ENCODE assay signal across 13 cellular contexts in the genomic region with DNA sequence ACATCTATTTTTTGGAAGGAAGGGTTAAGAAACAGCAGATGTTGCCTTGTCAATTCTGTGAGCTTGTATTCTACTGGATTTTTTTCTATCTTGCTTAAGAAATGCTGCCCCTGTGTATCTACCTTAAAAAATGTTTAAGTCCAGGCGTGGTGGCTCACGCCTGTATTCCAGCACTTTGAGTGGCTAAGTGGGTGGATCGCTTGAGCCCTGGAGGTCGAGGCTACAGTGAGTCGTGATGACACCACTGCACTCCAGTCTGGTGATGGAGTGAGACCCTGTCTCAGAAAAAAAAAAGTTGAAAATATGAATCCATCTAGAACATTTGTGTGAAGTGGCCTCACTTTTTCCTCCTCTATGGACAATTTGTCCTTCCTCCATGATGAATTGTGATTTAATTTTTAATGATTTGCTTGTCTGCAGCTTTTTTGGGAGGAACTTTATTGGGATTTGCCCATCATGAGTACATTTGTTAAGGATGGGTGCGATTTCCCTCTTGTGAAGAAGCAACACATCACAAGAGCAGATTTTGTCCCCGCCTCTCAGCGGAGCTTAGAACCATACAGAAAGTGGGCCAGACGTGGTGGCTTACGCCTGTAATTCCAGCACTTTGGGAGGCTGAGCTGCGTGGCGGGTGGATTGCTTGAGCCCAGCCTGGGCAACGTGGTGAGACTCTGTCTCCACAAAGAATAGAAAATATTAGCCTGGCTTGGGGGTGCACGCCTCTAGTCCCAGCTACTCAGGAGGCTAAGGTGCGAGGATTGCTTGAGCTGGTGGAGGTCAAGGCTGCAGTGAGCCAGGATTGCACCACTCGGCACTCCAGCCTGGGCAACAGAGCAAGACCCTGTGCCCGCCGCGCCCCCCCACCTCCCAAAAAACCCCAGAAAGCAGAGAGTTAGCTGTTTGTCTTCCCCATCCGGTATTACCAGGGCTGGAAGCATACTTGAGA. TPM values are rescaled to one million over a fixed set of nuclear protein-coding genes. Genes with fewer than 3 reads are reported as not detected.
DNase-seq lines count a peak whose midpoint lies in the region; ATAC-seq, FAIRE-seq and TF ChIP-seq lines count a peak whose summit lies in the region.
"Had no signal": no experiment of that assay in that cellular context is flagged by ENCODE, and none has a peak within 500 bp of the region (broad histone marks: within the 10 kb centered on the region; RNA-seq: fewer than 3 reads in every experiment).

No MANE protein-coding gene starts in this region.

- TF ChIP-seq CTCF in GM23338 (conservative IDR thresholded peaks at IDR 0.05; ENCODE audit: low read depth in 2 of 2): no peak
- no peak for TF ChIP-seq CTCF in astrocyte (IDR thresholded peaks at IDR 0.05; ENCODE audit: insufficient read depth, low read depth, low read length)
- no peak for TF ChIP-seq CTCF in mesothelial cell of epicardium (IDR thresholded peaks at IDR 0.05; ENCODE audit: unreplicated experiment)

- peaks cover 50% of the 10 kb centered on the region for H3F3A ChIP-seq in GM23338 (replicated peaks; ENCODE audit: low read depth)

- H3K9me3 Mint-ChIP-seq in GM23338 (no peaks in the 10 kb centered on the region; the same call in 2 of the 3 replicates), astrocyte (ENCODE audit: unreplicated experiment) (no peaks in the 10 kb centered on the region), mesothelial cell of epicardium (no peaks in the 10 kb centered on the region)
- H3K9me3 Mint-ChIP-seq: activated naive CD8-positive, alpha-beta T cell treated with anti-CD3 and anti-CD28 coated beads, Interleukin-2, amount 10 ng/mL, durations not matched to agents 7 days and 5 days had no signal

- H3K9me2 ChIP-seq in GM23338 (ENCODE audit: insufficient read depth): no peaks in the 10 kb centered on the region

- no peak overlapping the region for H3K4me3 Mint-ChIP-seq in GM23338
- no peak overlapping the region for H3K4me3 Mint-ChIP-seq in astrocyte (ENCODE audit: unreplicated experiment)
- no peak overlapping the region for H3K4me3 Mint-ChIP-seq in mesothelial cell of epicardium
- H3K4me3 Mint-ChIP-seq: activated naive CD8-positive, alpha-beta T cell treated with anti-CD3 and anti-CD28 coated beads, Interleukin-2, amount 10 ng/mL, durations not matched to agents 7 days and 5 days had no signal

- H3K4me1 Mint-ChIP-seq in GM23338 (peaks cover 25% of the 10 kb centered on the region), astrocyte (ENCODE audit: low read depth, unreplicated experiment) (peaks cover 44% of the 10 kb centered on the region), mesothelial cell of epicardium (peaks cover 17% of the 10 kb centered on the region)

- no peak overlapping the region for H2AFZ ChIP-seq in GM23338
- no peak overlapping the region for H2AFZ ChIP-seq in astrocyte (ENCODE audit: low read depth, low read length)

- H3K27me3 ChIP-seq in GM23338 (ENCODE audit: insufficient read depth) (no peaks in the 10 kb centered on the region), astrocyte (ENCODE audit: insufficient read depth, low read length) (no peaks in the 10 kb centered on the region)
- H3K27me3 ChIP-seq: pancreas had no signal

- H3K9me3 ChIP-seq in astrocyte (ENCODE audit: insufficient read depth, low read depth, low read length): no peaks in the 10 kb centered on the region
- H3K9me3 ChIP-seq: pancreas had no signal

- peaks cover 15% of the 10 kb centered on the region for H3K36me3 ChIP-seq in GM23338 (ENCODE audit: insufficient read depth)
- H3K36me3 ChIP-seq in astrocyte (ENCODE audit: insufficient read depth, low read length): peaks cover 17% of the 10 kb centered on the region
- H3K36me3 ChIP-seq: pancreas had no signal

- no peak overlapping the region for H3K4me3 ChIP-seq in GM23338
- H3K4me3 ChIP-seq in astrocyte (ENCODE audit: insufficient read depth, low read depth, low read length): no peak overlapping the region
- H3K4me3 ChIP-seq: pancreas had no signal

- H3K4me1 ChIP-seq in GM23338 (ENCODE audit: insufficient read depth) (peaks cover 5% of the 10 kb centered on the region; the same call in 1 of the 2 replicates), astrocyte (ENCODE audit: insufficient read depth, low read length) (peaks cover 29% of the 10 kb centered on the region)
- H3K4me1 ChIP-seq: pancreas had no signal

- no peak for FAIRE-seq in astrocyte (lab: Jason Lieb, UNC)
- FAIRE-seq: pancreas, TTC549 had no signal

- H4K20me1 ChIP-seq in GM23338 (replicated peaks; ENCODE audit: insufficient read depth): peaks cover 60% of the 10 kb centered on the region
- peaks cover 86% of the 10 kb centered on the region for H4K20me1 ChIP-seq in astrocyte (ENCODE audit: insufficient read depth, low read length)

- H3K36me3 Mint-ChIP-seq in GM23338 (ENCODE audit: low read depth): peaks cover 63% of the 10 kb centered on the region
- peaks cover 7% of the 10 kb centered on the region for H3K36me3 Mint-ChIP-seq in astrocyte (ENCODE audit: low read depth, unreplicated experiment)
- peaks cover 16% of the 10 kb centered on the region for H3K36me3 Mint-ChIP-seq in mesothelial cell of epicardium

- H3K27me3 Mint-ChIP-seq in GM23338 (ENCODE audit: insufficient read depth, low read depth, poor library complexity) (peaks cover 10% of the 10 kb centered on the region), astrocyte (ENCODE audit: low read depth, unreplicated experiment) (no peaks in the 10 kb centered on the region), mesothelial cell of epicardium (ENCODE audit: low read depth) (no peaks in the 10 kb centered on the region)
- H3K27me3 Mint-ChIP-seq: activated naive CD8-positive, alpha-beta T cell treated with anti-CD3 and anti-CD28 coated beads, Interleukin-2, amount 10 ng/mL, durations not matched to agents 7 days and 5 days had no signal

- DNase-seq in Daoy (ENCODE audit: low read depth) (peak; percentile 66), GM23338 (ENCODE audit: low spot score) (no peak), astrocyte (ENCODE audit: low read depth) (peak; percentile 14), mesothelial cell of epicardium (ENCODE audit: low spot score in 2 of 2, unreplicated experiment in 2 of 2) (no peak), DMS153 (lab: John Stamatoyannopoulos, UW) (no peak), HPDE6-E6E7 (ENCODE audit: extremely low spot score) (no peak), NCI-H82 treated with DMSO at 0.1 percent for 48 hours (lab: John Stamatoyannopoulos, UW; ENCODE audit: unreplicated experiment) (no peak)
- DNase-seq: activated naive CD8-positive, alpha-beta T cell treated with anti-CD3 and anti-CD28 coated beads, Interleukin-2, amount 10 ng/mL, durations not matched to agents 7 days and 5 days; KBM-7; midbrain; pancreas; SIG-M5 had no signal

- H3K79me2 ChIP-seq in GM23338 (replicated peaks; ENCODE audit: insufficient read depth): peaks cover 100% of the 10 kb centered on the region
- H3K79me2 ChIP-seq in astrocyte (ENCODE audit: insufficient read depth, low read length): peaks cover 81% of the 10 kb centered on the region

- H3K27ac ChIP-seq in GM23338 (ENCODE audit: low read depth) (peak overlapping the region; percentile 50), astrocyte (ENCODE audit: low read depth, low read length) (no peak overlapping the region)
- H3K27ac ChIP-seq: pancreas had no signal

- H3K4me2 ChIP-seq in GM23338 (no peak overlapping the region), astrocyte (ENCODE audit: low read length) (peak overlapping the region; percentile 4)

- H3K27ac Mint-ChIP-seq in GM23338: peak overlapping the region; percentile 55
- H3K27ac Mint-ChIP-seq in astrocyte (ENCODE audit: unreplicated experiment): peak overlapping the region; percentile 67
- peak overlapping the region; percentile 56 for H3K27ac Mint-ChIP-seq in mesothelial cell of epicardium
- H3K27ac Mint-ChIP-seq: activated naive CD8-positive, alpha-beta T cell treated with anti-CD3 and anti-CD28 coated beads, Interleukin-2, amount 10 ng/mL, durations not matched to agents 7 days and 5 days had no signal

- H3K9ac ChIP-seq in astrocyte (ENCODE audit: low read length): no peak overlapping the region

- no peak for ATAC-seq in GM23338
- ATAC-seq: pancreas had no signal

RNA-seq across cellular contexts. Expression of a gene that starts 57.7 kb away (rescaled TPM):
- total RNA-seq in Daoy (2014; rRNA removed; shearing (Covaris generic)): 235 and 239 TPM in 2 replicates
- total RNA-seq in GM23338 (2014; rRNA removed; shearing (Covaris generic)): 308 and 325 TPM in 2 replicates
- polyA plus RNA-seq in GM23338 (2016; fragmentation: Nextera tagmentation; extraction: Ambion mirVana): 305 and 322 TPM in 2 replicates
- total RNA-seq in astrocyte: 158 and 179 TPM in 2 replicates
- 104 to 115 TPM (median 110 TPM) in 3 replicates for total RNA-seq in mesothelial cell of epicardium

Comparison
In these comparisons a context has a peak if more than half of its experiments do, and no peak if none do; other contexts are left out.
1. DNase-seq: peak in Daoy (single experiment) and astrocyte (single experiment); none in GM23338 (single experiment), mesothelial cell of epicardium (0 of 2), DMS153 (single experiment), HPDE6-E6E7 (single experiment) and NCI-H82 treated with DMSO at 0.1 percent for 48 hours (single experiment).
2. Peak in every context shown above with its lines, with median percentiles within 50 percentile points of each other: H3K27ac Mint-ChIP-seq.